In the genomic region with DNA sequence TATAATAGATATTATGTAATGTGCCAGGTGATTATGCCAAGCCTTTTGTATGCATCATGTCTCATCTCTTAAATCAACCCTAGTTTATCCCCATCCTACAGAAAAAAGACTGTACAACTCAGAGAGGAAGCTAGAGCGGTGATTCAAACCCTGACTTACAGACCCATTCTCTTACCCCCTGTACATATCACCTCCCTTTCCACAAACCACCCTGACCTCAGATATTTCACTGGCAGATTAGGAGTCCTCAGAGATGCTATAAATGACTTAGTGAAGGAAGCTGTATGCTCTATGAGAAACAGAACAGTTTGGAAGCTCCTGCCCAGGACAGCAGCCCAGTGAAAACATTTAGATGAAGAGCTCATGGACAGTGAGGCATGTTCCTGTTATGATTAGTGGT, we compare ENCODE assay signal across 1 cellular context.
TF ChIP-seq lines count a peak whose summit lies in the region.

No MANE protein-coding gene starts in this region.

TF ChIP-seq in IMR-90, 13 proteins besides CTCF, POLR2A, EP300 and RAD21:
- TF ChIP-seq, protein P1, sequence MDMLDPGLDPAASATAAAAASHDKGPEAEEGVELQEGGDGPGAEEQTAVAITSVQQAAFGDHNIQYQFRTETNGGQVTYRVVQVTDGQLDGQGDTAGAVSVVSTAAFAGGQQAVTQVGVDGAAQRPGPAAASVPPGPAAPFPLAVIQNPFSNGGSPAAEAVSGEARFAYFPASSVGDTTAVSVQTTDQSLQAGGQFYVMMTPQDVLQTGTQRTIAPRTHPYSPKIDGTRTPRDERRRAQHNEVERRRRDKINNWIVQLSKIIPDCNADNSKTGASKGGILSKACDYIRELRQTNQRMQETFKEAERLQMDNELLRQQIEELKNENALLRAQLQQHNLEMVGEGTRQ (IDR thresholded peaks at IDR 0.05; ENCODE audit: low read depth, low read length): no peak
- TF ChIP-seq CHD1 (IDR thresholded peaks at IDR 0.05; ENCODE audit: low read depth, low read length): no peak
- TF ChIP-seq NFE2L2 (IDR thresholded peaks at IDR 0.05; ENCODE audit: low read depth, low read length): no peak
- no peak for TF ChIP-seq MXI1 (IDR thresholded peaks at IDR 0.05; ENCODE audit: borderline replicate concordance, low read depth, low read length)
- no peak for TF ChIP-seq BHLHE40 (IDR thresholded peaks at IDR 0.05; ENCODE audit: low read depth, low read length)
- no peak for TF ChIP-seq MAFK (IDR thresholded peaks at IDR 0.05; ENCODE audit: low read depth, low read length)
- TF ChIP-seq SMC3 (IDR thresholded peaks at IDR 0.05; ENCODE audit: low read depth, low read length): no peak
- no peak for TF ChIP-seq FOS (IDR thresholded peaks at IDR 0.05; ENCODE audit: low read depth, low read length)
- TF ChIP-seq MAZ (IDR thresholded peaks at IDR 0.05; ENCODE audit: borderline replicate concordance, low read depth, low read length): no peak
- no peak for TF ChIP-seq RCOR1 (IDR thresholded peaks at IDR 0.05; ENCODE audit: insufficient replicate concordance, low read length)
- TF ChIP-seq, protein P2, sequence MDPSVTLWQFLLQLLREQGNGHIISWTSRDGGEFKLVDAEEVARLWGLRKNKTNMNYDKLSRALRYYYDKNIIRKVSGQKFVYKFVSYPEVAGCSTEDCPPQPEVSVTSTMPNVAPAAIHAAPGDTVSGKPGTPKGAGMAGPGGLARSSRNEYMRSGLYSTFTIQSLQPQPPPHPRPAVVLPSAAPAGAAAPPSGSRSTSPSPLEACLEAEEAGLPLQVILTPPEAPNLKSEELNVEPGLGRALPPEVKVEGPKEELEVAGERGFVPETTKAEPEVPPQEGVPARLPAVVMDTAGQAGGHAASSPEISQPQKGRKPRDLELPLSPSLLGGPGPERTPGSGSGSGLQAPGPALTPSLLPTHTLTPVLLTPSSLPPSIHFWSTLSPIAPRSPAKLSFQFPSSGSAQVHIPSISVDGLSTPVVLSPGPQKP (IDR thresholded peaks at IDR 0.05; ENCODE audit: borderline replicate concordance, low read depth, low read length): no peak
